ENCODE assay signal across 12 cellular contexts in the genomic region with DNA sequence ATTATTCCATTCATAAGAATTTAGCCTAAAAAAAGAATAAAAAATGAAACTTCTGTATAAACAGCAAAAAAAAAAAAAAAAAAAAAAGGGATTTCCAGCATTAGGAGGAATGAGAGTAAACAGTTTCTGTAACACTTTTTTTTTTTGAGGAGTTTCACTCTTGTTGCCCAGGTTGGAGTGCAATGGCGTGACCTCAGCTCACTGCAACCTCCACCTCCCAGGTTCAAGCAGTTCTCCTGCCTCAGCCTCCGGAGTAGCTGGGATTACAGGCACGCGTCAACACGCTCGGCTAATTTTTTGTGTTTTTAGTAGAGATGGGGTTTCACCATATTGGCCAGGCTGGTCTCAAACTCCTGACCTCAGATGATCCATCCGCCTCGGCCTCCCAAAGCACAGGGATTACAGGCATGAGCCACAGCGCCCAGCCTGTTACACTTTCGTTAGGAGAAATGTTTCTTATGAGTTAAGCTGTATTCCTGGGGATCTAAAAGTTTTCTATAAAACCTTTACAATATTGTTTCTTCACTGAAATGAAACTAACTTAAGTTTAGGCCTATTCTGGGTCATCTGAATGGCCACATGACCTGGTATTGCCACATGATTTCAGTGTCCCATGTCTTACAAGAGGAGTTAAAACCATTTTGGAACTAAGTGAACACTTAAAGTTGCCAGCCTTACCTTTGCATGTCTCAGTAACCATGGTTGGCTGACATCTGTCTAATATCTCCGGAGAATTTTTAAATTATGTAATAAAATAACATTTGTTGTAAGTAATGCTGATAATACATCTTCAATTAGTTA. TPM values are rescaled to one million over a fixed set of nuclear protein-coding genes. Genes with fewer than 3 reads are reported as not detected.
DNase-seq lines count a peak whose midpoint lies in the region; ATAC-seq and TF ChIP-seq lines count a peak whose summit lies in the region.
"Had no signal": no experiment of that assay in that cellular context is flagged by ENCODE, and none has a peak within 500 bp of the region (broad histone marks: within the 10 kb centered on the region; RNA-seq: fewer than 3 reads in every experiment).

No MANE protein-coding gene starts in this region.

- H3K27ac ChIP-seq in Karpas-422 (ENCODE audit: low read length) (peak overlapping the region; percentile 27), mammary epithelial cell (ENCODE audit: insufficient read depth, low read depth, low read length) (peak overlapping the region; percentile 44)

- no peak overlapping the region for H3K9ac ChIP-seq in Karpas-422 (ENCODE audit: low read length)
- H3K9ac ChIP-seq in mammary epithelial cell (ENCODE audit: insufficient read depth, low read length) = no peak overlapping the region

- DNase-seq in CD14-positive monocyte (ENCODE audit: low spot score) (no peak), Karpas-422 (no peak), mammary epithelial cell (no peak), natural killer cell (no peak), NCI-H2227 (lab: John Stamatoyannopoulos, UW; ENCODE audit: unreplicated experiment) (no peak), SKM-1 treated with dmso at 0.1 percent for 144 hours (lab: John Stamatoyannopoulos, UW; ENCODE audit: unreplicated experiment) (no peak), D341Med (ENCODE audit: low spot score) (no peak)
- DNase-seq: cortex of kidney, naive B cell, NCI-H2227 treated with DMSO at 0.1 percent for 48 hours, SHP77 treated with DMSO at 0.1 percent for 48 hours had no signal

- H3K36me3 ChIP-seq in Karpas-422 (ENCODE audit: insufficient read depth, low read length) = peaks cover 62% of the 10 kb centered on the region
- no peaks in the 10 kb centered on the region for H3K36me3 ChIP-seq in mammary epithelial cell (ENCODE audit: insufficient read depth, low read length)

- intact Hi-C loops in CD14-positive monocyte (cut with micrococcal nuclease) (no loop called here), mammary epithelial cell (cut with micrococcal nuclease) (no loop called here), natural killer cell (cut with micrococcal nuclease) (no loop called here)

- CTCF ChIA-PET in mammary epithelial cell (lab: Charles Lee; ENCODE audit: low non-redundant PET) = no interaction called here

- in situ Hi-C loops in mammary epithelial cell (cut with MboI; ENCODE audit: low sequenced_read_pairs in 2 of 2) = no loop called here

- H3K27me3 Mint-ChIP-seq in CD14-positive monocyte (ENCODE audit: low read depth in 3 of 3) (no peaks in the 10 kb centered on the region), natural killer cell (ENCODE audit: low read depth in 2 of 2) (no peaks in the 10 kb centered on the region)

- H3K4me1 Mint-ChIP-seq in CD14-positive monocyte (peaks cover 31% of the 10 kb centered on the region), natural killer cell (peaks cover 67 to 75% of the 10 kb centered on the region in 2 donors)

- H3K79me2 ChIP-seq in Karpas-422 (ENCODE audit: low read length) (peaks cover 100% of the 10 kb centered on the region), mammary epithelial cell (ENCODE audit: insufficient read depth, low read length) (peaks cover 100% of the 10 kb centered on the region)

- H3K27me3 ChIP-seq in Karpas-422 (ENCODE audit: low read length) (no peaks in the 10 kb centered on the region), mammary epithelial cell (ENCODE audit: insufficient read depth, low read length) (no peaks in the 10 kb centered on the region)

- no peak for TF ChIP-seq CTCF in CD14-positive monocyte (IDR thresholded peaks at IDR 0.05)
- TF ChIP-seq CTCF in mammary epithelial cell (conservative IDR thresholded peaks at IDR 0.05 in 1 of 2, IDR thresholded peaks at IDR 0.05 in 1 of 2; ENCODE audit: extremely low read depth in 1 of 2, insufficient read depth in 1 of 2, low read depth in 1 of 2, low read length in 2 of 2) = no peak
- TF ChIP-seq CTCF in natural killer cell (IDR thresholded peaks at IDR 0.05) = no peak

- H3K4me1 ChIP-seq in Karpas-422 (ENCODE audit: low read length) (peaks cover 61% of the 10 kb centered on the region), mammary epithelial cell (ENCODE audit: insufficient read depth, low read length) (peaks cover 26% of the 10 kb centered on the region)

- H4K20me1 ChIP-seq in Karpas-422 (ENCODE audit: insufficient read depth, low read depth, low read length) (peaks cover 24% of the 10 kb centered on the region), mammary epithelial cell (ENCODE audit: insufficient read depth, low read length) (no peaks in the 10 kb centered on the region)

- H2AFZ ChIP-seq in Karpas-422 (ENCODE audit: low read length) = no peak overlapping the region
- H2AFZ ChIP-seq in mammary epithelial cell (ENCODE audit: low read depth, low read length) = no peak overlapping the region

- H3K4me2 ChIP-seq in Karpas-422 (ENCODE audit: low read depth, low read length, poor library complexity, severe bottlenecking) (no peak overlapping the region), mammary epithelial cell (ENCODE audit: insufficient read depth, low read depth, low read length) (peak overlapping the region; percentile 52)

- H3K27ac Mint-ChIP-seq in CD14-positive monocyte (peak overlapping the region; percentile 12 to 90 (median 82)), natural killer cell (peak overlapping the region; percentile 70 to 82)
- H3K27ac Mint-ChIP-seq: naive B cell had no signal

- no peak overlapping the region for H3K4me3 ChIP-seq in Karpas-422 (ENCODE audit: low read length)
- H3K4me3 ChIP-seq in mammary epithelial cell (replicated peaks in 1 of 3; ENCODE audit: insufficient read depth in 1 of 3, low read depth in 2 of 3, low read length in 3 of 3) = no peak overlapping the region

- 89% methylated on average over 8 of the region's 11 CpGs for WGBS in mammary epithelial cell (ENCODE audit: low coverage, missing lambda C conversion rate)

- ATAC-seq in natural killer cell (peak in 1 of 3 donors; percentile 37), HG03045 (IDR thresholded peaks at IDR 0.05; ENCODE audit: unreplicated experiment) (no peak)

- H3K4me3 Mint-ChIP-seq in CD14-positive monocyte (no peak overlapping the region), natural killer cell (peak overlapping the region; percentile 18)
- H3K4me3 Mint-ChIP-seq: naive B cell had no signal

- dilution Hi-C loops in mammary epithelial cell (cut with HindIII; ENCODE audit: low sequenced_read_pairs) = no loop called here

- no peaks in the 10 kb centered on the region for H3K9me2 ChIP-seq in Karpas-422 (replicated peaks; ENCODE audit: insufficient read depth, low read length)

- H3K9me3 ChIP-seq in Karpas-422 (ENCODE audit: low read length) (no peaks in the 10 kb centered on the region; the same call in 1 of the 2 replicates), mammary epithelial cell (replicated peaks; ENCODE audit: insufficient read depth, low read length) (no peaks in the 10 kb centered on the region)

- H3K36me3 Mint-ChIP-seq in CD14-positive monocyte (peaks cover 17 to 39% of the 10 kb centered on the region in 2 donors), natural killer cell (no peaks in the 10 kb centered on the region)

- BruUV-seq in mammary epithelial cell (replicated peaks; lab: Mats Ljungman, UMichigan) = no TSS peak

- H3K9me3 Mint-ChIP-seq in CD14-positive monocyte (peaks cover 0 to 2% (median 0%) of the 10 kb centered on the region in 7 donors), natural killer cell (no peaks in the 10 kb centered on the region)

RNA-seq across cellular contexts. Expression of a gene that starts 17.5 kb away (rescaled TPM):
- 10 to 100 TPM; 70.6 to 72.6 TPM for polyA plus RNA-seq in CD14-positive monocyte
- 153 and 163 TPM in 2 replicates for total RNA-seq in Karpas-422 (2014; rRNA removed; shearing (Covaris generic); ENCODE audit: low replicate concordance)
- total RNA-seq in mammary epithelial cell = 100 to 1,000 TPM in 1 of 2 donors, 10 to 100 TPM in 1; 79.4 to 128 TPM
- 56.9 TPM for polyA plus RNA-seq in mammary epithelial cell
- polyA minus RNA-seq in mammary epithelial cell = 102 TPM
- 100 to 1,000 TPM; 138 to 160 (median 148) TPM for total RNA-seq in natural killer cell
